In genomic region chr1:54995835-54996234, GRCh38 we compare ENCODE assay signal across 1 cellular context.
TF ChIP-seq lines count a peak whose summit lies in the region.

No MANE protein-coding gene starts in this region.

TF ChIP-seq in H1, 55 proteins besides CTCF, POLR2A, EP300 and RAD21:
- TF ChIP-seq, protein P1, sequence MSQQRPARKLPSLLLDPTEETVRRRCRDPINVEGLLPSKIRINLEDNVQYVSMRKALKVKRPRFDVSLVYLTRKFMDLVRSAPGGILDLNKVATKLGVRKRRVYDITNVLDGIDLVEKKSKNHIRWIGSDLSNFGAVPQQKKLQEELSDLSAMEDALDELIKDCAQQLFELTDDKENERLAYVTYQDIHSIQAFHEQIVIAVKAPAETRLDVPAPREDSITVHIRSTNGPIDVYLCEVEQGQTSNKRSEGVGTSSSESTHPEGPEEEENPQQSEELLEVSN (IDR thresholded peaks at IDR 0.05): no peak
- no peak for TF ChIP-seq YY1 (IDR thresholded peaks at IDR 0.05; ENCODE audit: low read depth, low read length)
- TF ChIP-seq JUN (IDR thresholded peaks at IDR 0.05; ENCODE audit: low read depth, low read length): no peak
- no peak for TF ChIP-seq SAP30 (IDR thresholded peaks at IDR 0.05; ENCODE audit: insufficient read depth, insufficient replicate concordance, low read length)
- TF ChIP-seq CEBPB (IDR thresholded peaks at IDR 0.05; ENCODE audit: low read depth, low read length): no peak
- no peak for TF ChIP-seq NANOG (IDR thresholded peaks at IDR 0.05; ENCODE audit: insufficient read depth, low read depth, low read length, poor library complexity, severe bottlenecking)
- no peak for TF ChIP-seq POLR2AphosphoS5 (IDR thresholded peaks at IDR 0.05; ENCODE audit: low read depth, low read length)
- TF ChIP-seq TAF1 (IDR thresholded peaks at IDR 0.05; ENCODE audit: low read depth, low read length): no peak
- no peak for TF ChIP-seq ZNF274 (IDR thresholded peaks at IDR 0.05; ENCODE audit: borderline replicate concordance, extremely low read depth, low read length)
- no peak for TF ChIP-seq ATF3 (IDR thresholded peaks at IDR 0.05; ENCODE audit: insufficient read depth, low read depth, low read length)
- TF ChIP-seq EGR1 (IDR thresholded peaks at IDR 0.05; ENCODE audit: borderline replicate concordance, low read depth, low read length): no peak
- TF ChIP-seq SIRT6 (IDR thresholded peaks at IDR 0.05; ENCODE audit: low read length): no peak
- TF ChIP-seq HDAC6 (IDR thresholded peaks at IDR 0.05; ENCODE audit: low read depth, low read length): no peak
- TF ChIP-seq SP2 (IDR thresholded peaks at IDR 0.05; ENCODE audit: low read length): no peak
